Comparison of ENCODE assay signal across 1 cellular context in genomic region chr19:9847087-9847671, GRCh38.
TF ChIP-seq lines count a peak whose summit lies in the region.

No MANE protein-coding gene starts in this region.

TF ChIP-seq in A549, 52 proteins besides CTCF, POLR2A, EP300 and RAD21 (continued from another document):
- TF ChIP-seq ELK1 (IDR thresholded peaks at IDR 0.05; ENCODE audit: low read depth, low read length) (no peak), CEBPB (IDR thresholded peaks at IDR 0.05) (no peak), USF2 (IDR thresholded peaks at IDR 0.05) (peak; percentile 51), FOSL2 (IDR thresholded peaks at IDR 0.05) (no peak), FOSL2 (CRISPR knock-in tag; IDR thresholded peaks at IDR 0.05) (peak; percentile 67), NR3C1 (IDR thresholded peaks at IDR 0.05) (no peak), RNF2 (IDR thresholded peaks at IDR 0.05; ENCODE audit: borderline replicate concordance, low read depth) (no peak), NPAS2 (CRISPR knock-in tag; IDR thresholded peaks at IDR 0.05; ENCODE audit: borderline replicate concordance) (no peak), ESRRA (IDR thresholded peaks at IDR 0.05; ENCODE audit: borderline replicate concordance, low read length) (no peak)
TF ChIP-seq in A549: peak in this region for 5.
